1 cellular context compared by ENCODE assay signal in genomic region chr4:1792832-1793495, GRCh38.
A peak's percentile ranks its signal among the peaks of the same experiment; 100 is the strongest.
TF ChIP-seq lines count a peak whose summit lies in the region.

FGFR3 (plus strand) TSS chr4:1793293; CDS start chr4:1793935, 642 bp downstream.

TF ChIP-seq in GM23338, 12 proteins besides CTCF, POLR2A, EP300 and RAD21 (continued from another document):
- peak; percentile 46 for TF ChIP-seq EZH2 (IDR thresholded peaks at IDR 0.05; ENCODE audit: low read depth, unreplicated experiment)
